ENCODE assay signal across 22 cellular contexts in the genomic region with DNA sequence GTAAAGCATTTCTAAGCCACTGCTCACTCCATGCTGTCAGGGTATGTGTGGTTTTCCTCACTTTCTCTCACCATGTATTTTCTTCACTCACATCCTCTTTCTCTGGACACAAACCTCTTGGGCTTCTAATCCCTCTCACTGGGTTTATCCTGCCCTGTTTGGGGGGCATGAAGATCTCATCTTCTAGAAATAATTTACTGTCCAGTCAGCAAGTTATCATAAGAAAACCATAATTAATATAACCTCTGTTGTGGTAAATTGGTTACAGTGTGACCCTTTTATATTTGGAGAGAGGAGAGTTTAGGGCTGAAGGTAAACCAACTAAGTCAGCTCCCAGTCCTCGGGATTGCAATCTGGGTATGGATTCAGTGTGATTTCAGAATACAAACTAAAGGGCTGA.
A peak's percentile ranks its signal among the peaks of the same experiment; 100 is the strongest.
DNase-seq lines count a peak whose midpoint lies in the region; ATAC-seq, FAIRE-seq and TF ChIP-seq lines count a peak whose summit lies in the region.
"Had no signal": no experiment of that assay in that cellular context is flagged by ENCODE, and none has a peak within 500 bp of the region (broad histone marks: within the 10 kb centered on the region; RNA-seq: fewer than 3 reads in every experiment).

No MANE protein-coding gene starts in this region.

- TF ChIP-seq POLR2A in HepG2 (IDR thresholded peaks at IDR 0.05; ENCODE audit: insufficient read depth in 1 of 2, low read depth in 2 of 2, low read length in 2 of 2), result no peak
- TF ChIP-seq POLR2A in right lobe of liver (IDR thresholded peaks at IDR 0.05), result no peak
- no peak for TF ChIP-seq POLR2A in K562 (conservative IDR thresholded peaks at IDR 0.05)

- no peak overlapping the region for H3K4me2 ChIP-seq in HepG2 (ENCODE audit: low read depth, low read length)
- H3K4me2 ChIP-seq in K562 (ENCODE audit: insufficient read depth, low read length), result no peak overlapping the region
- H3K4me2 ChIP-seq: BLaER1 had no signal

- no peak overlapping the region for H2AFZ ChIP-seq in HepG2 (ENCODE audit: low read length)
- no peak overlapping the region for H2AFZ ChIP-seq in K562 (ENCODE audit: low read depth, low read length)

- TF ChIP-seq CTCF in HepG2 (CRISPR knock-in tag; IDR thresholded peaks at IDR 0.05), result no peak
- TF ChIP-seq CTCF in right lobe of liver (IDR thresholded peaks at IDR 0.05), result no peak
- TF ChIP-seq CTCF in K562 (IDR thresholded peaks at IDR 0.05 in 2 of 3, conservative IDR thresholded peaks at IDR 0.05 in 1 of 3; ENCODE audit: insufficient read depth in 2 of 3, low read depth in 1 of 3, low read length in 3 of 3), result no peak
- no peak for TF ChIP-seq CTCF in pancreas (IDR thresholded peaks at IDR 0.05)

- H4K20me1 ChIP-seq in HepG2 (ENCODE audit: insufficient read depth, low read length) (no peaks in the 10 kb centered on the region), K562 (replicated peaks; ENCODE audit: control insufficient read depth, insufficient read depth, low read length) (no peaks in the 10 kb centered on the region)
- H4K20me1 ChIP-seq: BLaER1 had no signal

- H3K9ac ChIP-seq in HepG2 (ENCODE audit: insufficient read depth, low read depth, low read length) (no peak overlapping the region), K562 (ENCODE audit: insufficient read depth in 1 of 2, low read depth in 2 of 2, low read length in 2 of 2) (no peak overlapping the region)
- H3K9ac ChIP-seq: BLaER1 had no signal

- H3K4me3 ChIP-seq in HepG2 (replicated peaks in 1 of 3; ENCODE audit: insufficient read depth in 1 of 3, low read depth in 2 of 3, low read length in 3 of 3) (no peak overlapping the region), right lobe of liver (no peak overlapping the region), K562 (no peak overlapping the region), pancreas (no peak overlapping the region)
- H3K4me3 ChIP-seq: BLaER1, GM12878 had no signal

- no peak for ATAC-seq in HepG2
- no peak for ATAC-seq in right lobe of liver
- ATAC-seq in K562, result no peak
- ATAC-seq in pancreas, result no peak
- ATAC-seq: GM12878 had no signal

- 87% methylated on average over 1 of the region's 1 CpG for WGBS in HepG2 (ENCODE audit: low lambda C conversion rate)
- 67% methylated on average over 1 of the region's 1 CpG for WGBS in right lobe of liver (ENCODE audit: insufficient coverage, low coverage, low lambda C conversion rate, missing lambda C conversion rate)
- 0% methylated on average over 1 of the region's 1 CpG for WGBS in K562 (ENCODE audit: insufficient coverage, low coverage, missing lambda C conversion rate)
- WGBS in pancreas, 2 donors, result 84 to 100% methylated on average over 1 of the region's 1 CpG

- H3K9me3 ChIP-seq in HepG2 (ENCODE audit: low read length), result no peaks in the 10 kb centered on the region
- H3K9me3 ChIP-seq in right lobe of liver, result no peaks in the 10 kb centered on the region
- no peaks in the 10 kb centered on the region for H3K9me3 ChIP-seq in K562 (replicated peaks; ENCODE audit: control insufficient read depth, insufficient read depth, low read depth, low read length)
- H3K9me3 ChIP-seq in pancreas, result no peaks in the 10 kb centered on the region
- H3K9me3 ChIP-seq: BE2C, BLaER1 had no signal

- H3K27me3 ChIP-seq in HepG2 (ENCODE audit: control insufficient read depth in 1 of 2, insufficient read depth in 2 of 2, low read length in 2 of 2) (no peaks in the 10 kb centered on the region), right lobe of liver (no peaks in the 10 kb centered on the region), K562 (ENCODE audit: control insufficient read depth in 2 of 2, insufficient read depth in 2 of 2, low read length in 2 of 2) (peaks cover 3 to 5% of the 10 kb centered on the region in 2 experiments; a peak in 2 of 5 replicates), pancreas (no peaks in the 10 kb centered on the region)
- H3K27me3 ChIP-seq: BE2C, BLaER1 had no signal

- H3K27ac ChIP-seq in HepG2 (ENCODE audit: extremely low read length, insufficient read depth, low read length), result no peak overlapping the region
- H3K27ac ChIP-seq in right lobe of liver, result no peak overlapping the region
- H3K27ac ChIP-seq in K562 (ENCODE audit: extremely low read depth, low read depth, low read length), result no peak overlapping the region
- H3K27ac ChIP-seq in caudate nucleus (ENCODE audit: low read depth, low read length), result no peak overlapping the region
- no peak overlapping the region for H3K27ac ChIP-seq in pancreas
- H3K27ac ChIP-seq: 22Rv1, BLaER1 had no signal

- CTCF ChIA-PET in HepG2 (lab: Yijun Ruan, JAX; ENCODE audit: low intra/inter-chr PET ratio, low total read pairs) (no interaction called here), K562 (lab: Yijun Ruan, JAX; ENCODE audit: low intra/inter-chr PET ratio) (no interaction called here)

- no peak for DNase-seq in HepG2 (ENCODE audit: low spot score)
- DNase-seq in right lobe of liver, result no peak
- no peak for DNase-seq in K562 (ENCODE audit: extremely low read depth in 1 of 4, low spot score in 3 of 4)
- DNase-seq in caudate nucleus (lab: John Stamatoyannopoulos, UW), result no peak
- no peak for DNase-seq in pancreas
- DNase-seq: ACHN; BE2C; C1 segment of cervical spinal cord; CD4-positive, alpha-beta memory T cell; CD4-positive, CD25-positive, alpha-beta regulatory T cell; CD8-positive, alpha-beta memory T cell; COR-L47; DMS 273 treated with DMSO at 0.1 percent for 48 hours; DMS79; DND-41; EL; GDM1 had no signal

- POLR2A ChIA-PET in HepG2 (lab: Yijun Ruan, JAX), result no interaction called here
- POLR2A ChIA-PET in K562 (lab: Yijun Ruan, JAX), result no interaction called here

- in situ Hi-C loops in HepG2 (cut with HindIII; ENCODE audit: extremely low pct_ligation_motif_present, low pct_unique_long_range_greater_than_20kb) (no loop called here), K562 (cut with MboI) (loop anchor here (10.0 kb wide), 1 partner anchor 1481 kb away; no protein-coding TSS in a partner anchor)

- no TSS peak for BruUV-seq in HepG2 (replicated peaks; lab: Mats Ljungman, UMichigan)
- BruUV-seq in K562 (replicated peaks; lab: Mats Ljungman, UMichigan), result no TSS peak

- TF ChIP-seq RAD21 in HepG2 (CRISPR knock-in tag; IDR thresholded peaks at IDR 0.05) (no peak), K562 (CRISPR knock-in tag; conservative IDR thresholded peaks at IDR 0.05 in 1 of 2, IDR thresholded peaks at IDR 0.05 in 1 of 2) (no peak)

- FAIRE-seq in HepG2 (lab: Jason Lieb, UNC) (no peak), K562 (lab: Jason Lieb, UNC) (no peak), pancreas (lab: Jason Lieb, UNC) (no peak)
- FAIRE-seq: GM12878, GM12892, GM18507 had no signal

- no peaks in the 10 kb centered on the region for H3K36me3 ChIP-seq in HepG2 (replicated peaks in 1 of 2; ENCODE audit: control insufficient read depth in 1 of 2, insufficient read depth in 2 of 2, low read length in 2 of 2)
- no peaks in the 10 kb centered on the region for H3K36me3 ChIP-seq in right lobe of liver
- no peaks in the 10 kb centered on the region for H3K36me3 ChIP-seq in K562 (ENCODE audit: control insufficient read depth, insufficient read depth, low read length)
- no peaks in the 10 kb centered on the region for H3K36me3 ChIP-seq in pancreas
- H3K36me3 ChIP-seq: BE2C, BLaER1 had no signal

- TF ChIP-seq EP300 in HepG2 (IDR thresholded peaks at IDR 0.05; ENCODE audit: low read depth in 2 of 2, low read length in 2 of 2) (no peak), HepG2 (CRISPR knock-in tag; IDR thresholded peaks at IDR 0.05; ENCODE audit: borderline replicate concordance) (no peak), K562 (IDR thresholded peaks at IDR 0.05; ENCODE audit: low read length) (no peak)

- H3K79me2 ChIP-seq in HepG2 (ENCODE audit: insufficient read depth, low read length), result no peaks in the 10 kb centered on the region
- no peaks in the 10 kb centered on the region for H3K79me2 ChIP-seq in K562 (ENCODE audit: control insufficient read depth, insufficient read depth, low read length)

- H3K9me1 ChIP-seq in K562 (ENCODE audit: control insufficient read depth, insufficient read depth, low read length), result no peaks in the 10 kb centered on the region

- H3K4me1 ChIP-seq in HepG2 (ENCODE audit: insufficient read depth, low read length), result peaks cover 22% of the 10 kb centered on the region
- H3K4me1 ChIP-seq in right lobe of liver, result peaks cover 0 to 6% (median 2%) of the 10 kb centered on the region in 4 donors
- no peaks in the 10 kb centered on the region for H3K4me1 ChIP-seq in K562 (replicated peaks in 1 of 2; ENCODE audit: control insufficient read depth in 2 of 2, insufficient read depth in 2 of 2, low read length in 2 of 2)
- no peaks in the 10 kb centered on the region for H3K4me1 ChIP-seq in pancreas
- H3K4me1 ChIP-seq: BE2C, BLaER1 had no signal

- intact Hi-C loops in HepG2 (cut with micrococcal nuclease; ENCODE audit: unreplicated experiment), result no loop called here
- intact Hi-C loops in right lobe of liver (cut with DNase I), result no loop called here
- intact Hi-C loops in K562 (cut with micrococcal nuclease), result no loop called here
- intact Hi-C loops in pancreas (cut with DNase I), result no loop called here

TF ChIP-seq in HepG2, 621 proteins besides CTCF, POLR2A, EP300 and RAD21 (continues in another document):
- TF ChIP-seq ZNF10 (CRISPR knock-in tag; IDR thresholded peaks at IDR 0.05; ENCODE audit: borderline replicate concordance, low read depth) (no peak), MAFF (IDR thresholded peaks at IDR 0.05; ENCODE audit: low read depth, low read length) (peak; percentile 71), MAFK (conservative IDR thresholded peaks at IDR 0.05 in 1 of 2, IDR thresholded peaks at IDR 0.05 in 1 of 2; ENCODE audit: low read length in 2 of 2) (peak; percentile 64 to 85; a peak in 3 of 4 replicates)

TF ChIP-seq in K562, 482 proteins besides CTCF, POLR2A, EP300 and RAD21:
- peak; percentile 39; the same call in 1 of the 2 replicates for TF ChIP-seq MAFK (IDR thresholded peaks at IDR 0.05; ENCODE audit: low read length)
- TF ChIP-seq MAFF (IDR thresholded peaks at IDR 0.05; ENCODE audit: low read length), result peak; percentile 59
- TF ChIP-seq ZNF785 (CRISPR knock-in tag; IDR thresholded peaks at IDR 0.05), result no peak
- TF ChIP-seq ZNF316 (IDR thresholded peaks at IDR 0.05), result peak; percentile 73
- TF ChIP-seq C11orf30 (IDR thresholded peaks at IDR 0.05; ENCODE audit: low read depth), result peak; percentile 54; the same call in 1 of the 2 replicates
- TF ChIP-seq MAFG (tag; conservative IDR thresholded peaks at IDR 0.05), result peak; percentile 54; the same call in 1 of the 2 replicates
- no peak for TF ChIP-seq XRCC5 (IDR thresholded peaks at IDR 0.05; ENCODE audit: low read depth, low read length)

Comparison
In these comparisons a context has a peak if more than half of its experiments do, and no peak if none do; other contexts are left out.
1. Of the 241 proteins assayed by ChIP-seq in both HepG2 and K562: peak only in HepG2: none; only in K562: MAFG; in both: MAFF and MAFK; in neither: 238.